ENCODE assay signal across 8 cellular contexts in the genomic region with DNA sequence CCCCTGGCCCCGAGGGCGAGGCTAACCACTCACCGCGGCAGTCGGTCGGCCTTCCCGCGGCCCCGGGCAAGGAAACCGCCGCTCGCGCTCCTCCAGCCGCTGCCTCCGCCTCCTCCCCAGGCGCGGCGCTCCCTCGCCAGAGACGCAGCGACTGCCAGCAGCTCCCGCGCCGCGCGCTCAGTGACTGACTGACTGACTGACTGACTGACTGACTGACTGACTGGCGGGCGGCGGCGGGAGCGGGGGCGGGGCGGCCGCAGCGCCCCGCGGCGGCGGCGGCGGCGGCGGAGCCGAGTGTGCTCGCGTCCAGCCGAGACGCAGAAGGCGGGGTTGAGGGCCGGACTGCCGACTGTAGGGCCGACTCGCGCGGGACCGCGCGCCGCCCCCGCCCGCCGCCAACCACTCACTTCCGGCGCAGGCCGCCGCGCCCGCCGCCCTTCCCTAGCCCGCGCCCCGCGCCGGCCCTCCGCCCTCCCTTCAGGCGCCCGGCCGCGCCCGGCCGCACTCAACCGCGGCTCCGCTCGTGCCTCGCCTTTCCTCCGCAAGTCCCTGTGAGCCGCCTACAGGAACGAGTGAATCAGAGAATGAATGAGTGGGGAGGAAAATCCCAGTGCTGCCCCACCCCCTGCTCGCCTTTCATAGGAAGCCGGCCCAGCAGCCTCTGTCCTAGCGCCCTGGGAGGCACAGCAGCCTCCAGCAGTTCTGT. TPM values are rescaled to one million over a fixed set of nuclear protein-coding genes. Genes with fewer than 3 reads are reported as not detected.
A peak's percentile ranks its signal among the peaks of the same experiment; 100 is the strongest.
DNase-seq lines count a peak whose midpoint lies in the region; ATAC-seq and TF ChIP-seq lines count a peak whose summit lies in the region.

Gene RAPH1, minus strand, starts transcription at position 224 of the 706 bp plus-strand sequence. CDS start 39,948 bp downstream, outside the sequence.

- peaks cover 57% of the 10 kb centered on the region for H3K27me3 Mint-ChIP-seq in activated CD4-positive, alpha-beta T cell treated with anti-CD3 and anti-CD28 coated beads, Interleukin-2, amount 10 ng/mL, durations not matched to agents 24 days and 14 days

- in situ Hi-C loops in GM13976 (cut with MboI; ENCODE audit: low sequenced_read_pairs, unreplicated experiment) = no loop called here

- no peak for TF ChIP-seq CTCF in GM13976 (IDR thresholded peaks at IDR 0.05; ENCODE audit: borderline replicate concordance, control extremely low read depth, extremely low read depth, insufficient read depth, missing control alignments)

- H3K36me3 Mint-ChIP-seq in activated CD4-positive, alpha-beta T cell treated with anti-CD3 and anti-CD28 coated beads, Interleukin-2, amount 10 ng/mL, durations not matched to agents 24 days and 14 days (ENCODE audit: low read depth) = peaks cover 18% of the 10 kb centered on the region

- peaks cover 28% of the 10 kb centered on the region for H3K4me1 Mint-ChIP-seq in activated CD4-positive, alpha-beta T cell treated with anti-CD3 and anti-CD28 coated beads, Interleukin-2, amount 10 ng/mL, durations not matched to agents 24 days and 14 days

- H3K9me3 Mint-ChIP-seq in activated CD4-positive, alpha-beta T cell treated with anti-CD3 and anti-CD28 coated beads, Interleukin-2, amount 10 ng/mL, durations not matched to agents 24 days and 14 days = peaks cover 22% of the 10 kb centered on the region

- DNase-seq in GM13976 (ENCODE audit: low spot score) = peak; percentile 81
- DNase-seq in NCI-H460 (ENCODE audit: extremely low read depth, low read depth) = peak; percentile 88
- DNase-seq in activated CD4-positive, alpha-beta T cell treated with anti-CD3 and anti-CD28 coated beads, Interleukin-2, amount 10 ng/mL, durations not matched to agents 24 days and 14 days = peak; percentile 88
- peak; percentile 19 for DNase-seq in cortex of kidney (lab: John Stamatoyannopoulos, UW)
- DNase-seq in stimulated activated CD4-positive, alpha-beta T cell treated with anti-CD3 and anti-CD28 coated beads, Interleukin-15, amount 100 ng/mL, for 48 hours (ENCODE audit: low read depth in 2 of 2) = peak; percentile 50 to 58

- H3K27me3 ChIP-seq in layer of hippocampus (ENCODE audit: control insufficient read depth, insufficient read depth, low read length) = no peaks in the 10 kb centered on the region

- ATAC-seq in HG03095 (IDR thresholded peaks at IDR 0.05; ENCODE audit: unreplicated experiment) (peak; percentile 67), GM18873 (IDR thresholded peaks at IDR 0.05; ENCODE audit: low FRiP score, unreplicated experiment) (no peak)

- peak within 1 kb of the TSS; percentile 91 for H3K27ac Mint-ChIP-seq in activated CD4-positive, alpha-beta T cell treated with anti-CD3 and anti-CD28 coated beads, Interleukin-2, amount 10 ng/mL, durations not matched to agents 24 days and 14 days

- H3K4me3 Mint-ChIP-seq in activated CD4-positive, alpha-beta T cell treated with anti-CD3 and anti-CD28 coated beads, Interleukin-2, amount 10 ng/mL, durations not matched to agents 24 days and 14 days = peak within 1 kb of the TSS; percentile 87

- H3K27ac ChIP-seq in layer of hippocampus (ENCODE audit: low read depth, low read length) = peak within 1 kb of the TSS; percentile 84

- intact Hi-C loops in activated CD4-positive, alpha-beta T cell treated with anti-CD3 and anti-CD28 coated beads, Interleukin-2, amount 10 ng/mL, durations not matched to agents 24 days and 14 days (cut with micrococcal nuclease) = loop anchor here (1.0 to 5.0 kb wide), 4 partner anchors 44 to 267 kb away; partner anchors contain the start of gene CD28

RNA-seq across cellular contexts. Expression of gene RAPH1, which starts in this region (rescaled TPM):
- total RNA-seq in NCI-H460 (2014; rRNA removed; shearing (Covaris generic)) = 33.6 and 33.8 TPM in 2 replicates
- 7.7 and 10.9 TPM in 2 replicates for polyA plus RNA-seq in NCI-H460 (2014; cell fraction: nucleus; rRNA removed)
- total RNA-seq in activated CD4-positive, alpha-beta T cell treated with anti-CD3 and anti-CD28 coated beads, Interleukin-2, amount 10 ng/mL, durations not matched to agents 24 days and 14 days = 6.0 and 6.1 TPM in 2 replicates

Comparison
In these comparisons a context has a peak if more than half of its experiments do, and no peak if none do; other contexts are left out.
1. DNase-seq: peak in every context shown above with its lines; median percentile 88 in NCI-H460; 88 in activated CD4-positive, alpha-beta T cell treated with anti-CD3 and anti-CD28 coated beads, Interleukin-2, amount 10 ng/mL, durations not matched to agents 24 days and 14 days; 81 in GM13976; 54 in stimulated activated CD4-positive, alpha-beta T cell treated with anti-CD3 and anti-CD28 coated beads, Interleukin-15, amount 100 ng/mL, for 48 hours; 19 in cortex of kidney.